In the genomic region with DNA sequence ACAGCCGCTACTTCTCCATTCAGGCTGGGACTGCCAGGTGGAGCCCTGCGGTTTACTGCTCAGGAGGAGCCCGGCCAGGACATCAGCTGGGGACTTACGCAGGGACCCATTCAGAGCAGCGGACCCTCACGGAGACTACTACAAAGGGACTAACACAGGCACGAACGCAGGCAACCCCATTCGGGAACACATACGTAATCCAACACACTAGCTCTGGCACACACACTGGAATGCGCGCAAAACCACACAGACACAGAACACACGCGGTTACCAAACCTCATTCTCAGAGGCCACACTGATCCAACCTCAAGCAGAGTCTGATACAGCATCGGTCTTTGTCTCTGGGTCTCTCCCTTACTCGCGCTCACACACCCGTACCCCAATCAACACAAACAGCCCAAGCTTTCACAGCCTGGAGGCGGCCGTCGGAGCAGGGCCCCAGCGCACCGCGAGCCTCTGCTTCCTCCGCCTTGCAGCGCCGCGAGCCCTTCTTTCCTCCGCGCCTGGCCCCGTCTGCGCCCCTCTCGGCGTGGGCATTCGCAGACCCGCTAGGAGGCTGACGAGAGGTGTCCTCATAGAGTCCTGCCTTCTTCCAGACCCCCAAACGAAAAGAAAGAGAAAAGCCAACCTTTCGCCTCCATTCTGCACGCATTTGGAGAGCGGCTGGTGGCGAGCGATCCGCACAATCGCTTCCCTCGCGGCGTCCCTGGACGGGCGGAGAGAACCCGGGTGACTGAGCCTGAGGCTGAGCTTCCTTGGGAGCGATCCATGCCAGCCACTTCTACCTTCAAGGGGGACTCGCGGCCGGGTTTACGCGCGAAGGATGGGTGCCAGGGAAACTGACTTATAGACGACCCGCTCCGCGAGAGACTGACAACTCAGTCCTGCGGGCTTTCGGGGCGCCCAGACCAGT, we compare ENCODE assay signal across 11 cellular contexts. TPM values are rescaled to one million over a fixed set of nuclear protein-coding genes. Genes with fewer than 3 reads are reported as not detected.
DNase-seq lines count a peak whose midpoint lies in the region; ATAC-seq, FAIRE-seq and TF ChIP-seq lines count a peak whose summit lies in the region.
"Had no signal": no experiment of that assay in that cellular context is flagged by ENCODE, and none has a peak within 500 bp of the region (broad histone marks: within the 10 kb centered on the region; RNA-seq: fewer than 3 reads in every experiment).

No MANE protein-coding gene starts in this region.

- POLR2A ChIA-PET in WTC11 (lab: Charles Lee) (interaction anchor here (1.4 kb wide), 1 partner anchor 90 kb away, joined by 3 read pairs; no protein-coding TSS in a partner anchor), OCI-LY7 (lab: Charles Lee) (no interaction called here)

- H3K36me3 Mint-ChIP-seq in WTC11, result no peaks in the 10 kb centered on the region

- H2BK120ac ChIP-seq in trophoblast cell (ENCODE audit: insufficient read depth, low read length, poor library complexity), result no peak overlapping the region

- no peak overlapping the region for H2BK12ac ChIP-seq in trophoblast cell (ENCODE audit: low read length)

- peaks cover 79% of the 10 kb centered on the region for H3K27me3 ChIP-seq in trophoblast cell (ENCODE audit: insufficient read depth, low read length)

- H3K4me2 ChIP-seq in OCI-LY7 (ENCODE audit: low read length) (no peak overlapping the region), trophoblast cell (ENCODE audit: low read length) (no peak overlapping the region)

- no peak overlapping the region for H3K27ac Mint-ChIP-seq in WTC11

- intact Hi-C loops in OCI-LY7 (cut with micrococcal nuclease; ENCODE audit: unreplicated experiment), result no loop called here

- H3K9me3 ChIP-seq in OCI-LY7 (ENCODE audit: low read length) (no peaks in the 10 kb centered on the region), trophoblast cell (ENCODE audit: insufficient read depth, low read depth, low read length) (peaks cover 14% of the 10 kb centered on the region)

- H2AFZ ChIP-seq in OCI-LY7 (ENCODE audit: low read length) (no peak overlapping the region), trophoblast cell (ENCODE audit: insufficient read depth, low read length, poor library complexity) (no peak overlapping the region)

- H3K27ac ChIP-seq in OCI-LY7 (ENCODE audit: low read depth, low read length, poor library complexity, severe bottlenecking) (no peak overlapping the region), trophoblast cell (ENCODE audit: low read depth, low read length) (no peak overlapping the region)

- H3K79me2 ChIP-seq in OCI-LY7 (ENCODE audit: insufficient read depth, low read depth, low read length) (no peaks in the 10 kb centered on the region), trophoblast cell (ENCODE audit: control insufficient read depth, insufficient read depth, low read length, poor library complexity) (no peaks in the 10 kb centered on the region)

- no peak for FAIRE-seq in urothelium cell line (lab: Jason Lieb, UNC)

- TF ChIP-seq CTCF in WTC11 (IDR thresholded peaks at IDR 0.05) (no peak), OCI-LY7 (conservative IDR thresholded peaks at IDR 0.05; ENCODE audit: low read length) (no peak)

- no peak overlapping the region for H2AK5ac ChIP-seq in trophoblast cell (ENCODE audit: low read length)

- no TSS peak for BruUV-seq in OCI-LY7 (replicated peaks; lab: Mats Ljungman, UMichigan)

- H3K23ac ChIP-seq in trophoblast cell (ENCODE audit: low read length), result no peak overlapping the region

- no peak overlapping the region for H4K8ac ChIP-seq in trophoblast cell (ENCODE audit: low read depth, low read length)

- CTCF ChIA-PET in WTC11 (lab: Charles Lee), result interaction anchor here (0.8 to 11.1 kb wide), 19 partner anchors 8 to 315 kb away, joined by 3 to 188 read pairs (median 18); a partner anchor contains a TSS
- CTCF ChIA-PET in OCI-LY7 (lab: Charles Lee; ENCODE audit: unreplicated experiment), result interaction anchor here (0.9 kb wide), 1 partner anchor 11 kb away, joined by 3 read pairs; no protein-coding TSS in a partner anchor

- no CpG with 5 or more reads among the region's 65 CpGs for WGBS in trophoblast cell (ENCODE audit: extremely low coverage, insufficient coverage, insufficient read length)

- H3K4me1 ChIP-seq in OCI-LY7 (ENCODE audit: insufficient read depth, low read length, poor library complexity, severe bottlenecking) (peaks cover 13% of the 10 kb centered on the region), trophoblast cell (ENCODE audit: control insufficient read depth in 1 of 2, insufficient read depth in 2 of 2, low read length in 2 of 2) (peaks cover 3 to 4% of the 10 kb centered on the region in 2 experiments)

- H3K79me1 ChIP-seq in trophoblast cell (ENCODE audit: low read length), result no peaks in the 10 kb centered on the region

- peaks cover 52% of the 10 kb centered on the region for H3K4me1 Mint-ChIP-seq in WTC11

- no peak overlapping the region for H2BK5ac ChIP-seq in trophoblast cell (ENCODE audit: low read depth, low read length, poor library complexity)

- ATAC-seq in WTC11, result peak; percentile 4; the same call in 1 of the 2 replicates

- no peak overlapping the region for H3K9ac ChIP-seq in trophoblast cell (ENCODE audit: low read length)

- no peaks in the 10 kb centered on the region for H3K9me3 Mint-ChIP-seq in WTC11

- H3K18ac ChIP-seq in trophoblast cell (ENCODE audit: low read length), result no peak overlapping the region

- H3K9me2 ChIP-seq in OCI-LY7 (ENCODE audit: insufficient read depth, low read length), result no peaks in the 10 kb centered on the region

- H3K4ac ChIP-seq in trophoblast cell (ENCODE audit: low read depth, low read length), result no peak overlapping the region

- H3K4me3 ChIP-seq in OCI-LY7 (ENCODE audit: low read depth, low read length, poor library complexity, severe bottlenecking) (no peak overlapping the region), trophoblast cell (ENCODE audit: low read depth, low read length) (no peak overlapping the region)

- H3K27me3 Mint-ChIP-seq in WTC11 (ENCODE audit: low read depth), result peaks cover 100% of the 10 kb centered on the region

- H3K14ac ChIP-seq in trophoblast cell (ENCODE audit: low read length), result no peak overlapping the region

- H3K36me3 ChIP-seq in OCI-LY7 (ENCODE audit: insufficient read depth, low read length) (no peaks in the 10 kb centered on the region), trophoblast cell (ENCODE audit: control insufficient read depth in 1 of 2, insufficient read depth in 2 of 2, low read length in 2 of 2) (no peaks in the 10 kb centered on the region)

- H4K20me1 ChIP-seq in OCI-LY7 (ENCODE audit: insufficient read depth, low read length), result no peaks in the 10 kb centered on the region

- no peak overlapping the region for H4K12ac ChIP-seq in trophoblast cell (ENCODE audit: low read depth, low read length)

- DNase-seq in stimulated activated CD4-positive, alpha-beta T cell treated with anti-CD3 and anti-CD28 coated beads, Interleukin-4, amount 100 ng/mL, for 1 hour, result peak; percentile 10
- DNase-seq in stimulated activated CD4-positive, alpha-beta T cell treated with anti-CD3 and anti-CD28 coated beads, Interleukin-4, amount 100 ng/mL, for 24 hours, result no peak
- peak; percentile 39 for DNase-seq in WTC11 (ENCODE audit: low spot score)
- peak; percentile 33 for DNase-seq in glomerular visceral epithelial cell (ENCODE audit: extremely low spot score)
- peak; percentile 32 for DNase-seq in urothelium cell line (ENCODE audit: low spot score)
- DNase-seq in OCI-LY7 (ENCODE audit: low spot score), result no peak
- DNase-seq in trophoblast cell, result no peak
- DNase-seq in putamen (ENCODE audit: low spot score), result no peak
- DNase-seq: central memory CD4-positive, alpha-beta T cell had no signal

- no peak overlapping the region for H4K91ac ChIP-seq in trophoblast cell (ENCODE audit: low read depth, low read length)

- peak overlapping the region; percentile 72 for H3K4me3 Mint-ChIP-seq in WTC11

TF ChIP-seq in WTC11, 78 proteins besides CTCF, POLR2A, EP300 and RAD21:
- TF ChIP-seq RELA (CRISPR knock-in tag; IDR thresholded peaks at IDR 0.05; ENCODE audit: borderline replicate concordance) (no peak), TP53 (CRISPR knock-in tag; IDR thresholded peaks at IDR 0.05) (no peak), ZNF121 (CRISPR knock-in tag; IDR thresholded peaks at IDR 0.05) (no peak), TEAD4 (CRISPR knock-in tag; IDR thresholded peaks at IDR 0.05) (no peak), JUN (CRISPR knock-in tag; IDR thresholded peaks at IDR 0.05) (0 out of 2 replicates have a peak, but pooled peaks have one; percentile 5)
- TF ChIP-seq, protein P1, sequence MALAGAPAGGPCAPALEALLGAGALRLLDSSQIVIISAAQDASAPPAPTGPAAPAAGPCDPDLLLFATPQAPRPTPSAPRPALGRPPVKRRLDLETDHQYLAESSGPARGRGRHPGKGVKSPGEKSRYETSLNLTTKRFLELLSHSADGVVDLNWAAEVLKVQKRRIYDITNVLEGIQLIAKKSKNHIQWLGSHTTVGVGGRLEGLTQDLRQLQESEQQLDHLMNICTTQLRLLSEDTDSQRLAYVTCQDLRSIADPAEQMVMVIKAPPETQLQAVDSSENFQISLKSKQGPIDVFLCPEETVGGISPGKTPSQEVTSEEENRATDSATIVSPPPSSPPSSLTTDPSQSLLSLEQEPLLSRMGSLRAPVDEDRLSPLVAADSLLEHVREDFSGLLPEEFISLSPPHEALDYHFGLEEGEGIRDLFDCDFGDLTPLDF (CRISPR knock-in tag; IDR thresholded peaks at IDR 0.05), result no peak

RNA-seq across cellular contexts. Expression of a gene that starts 1.0 kb away (rescaled TPM):
- 0.09 to 0.37 TPM (median 0.25 TPM) in 3 replicates for total RNA-seq in WTC11 (2021)
- not detected in 2 replicates for total RNA-seq in OCI-LY7 (2014; rRNA removed; shearing (Covaris generic))
- total RNA-seq in OCI-LY7 (2022), result not detected in 2 replicates
- not detected in 2 replicates for polyA plus RNA-seq in trophoblast cell (2013)
- total RNA-seq: liver; T-helper 2 cell treated with Interferon-gamma antibody and Interleukin-4, amounts not matched to agents 100 ng/mL and 5 ng/mL, for 36 hours had no signal
- polyA plus RNA-seq: liver had no signal

RNA-seq across cellular contexts. Expression of a gene that starts 24.9 kb away (rescaled TPM):
- total RNA-seq in WTC11 (2021), result 9.8 to 12.0 TPM (median 11.5 TPM) in 3 replicates
- 21.1 and 22.2 TPM in 2 replicates for total RNA-seq in OCI-LY7 (2014; rRNA removed; shearing (Covaris generic))
- 12.3 and 14.4 TPM in 2 replicates for total RNA-seq in OCI-LY7 (2022)
- polyA plus RNA-seq in trophoblast cell (2013), result 4.7 and 4.8 TPM in 2 replicates

Comparison
In these comparisons a context has a peak if more than half of its experiments do, and no peak if none do; other contexts are left out.
1. DNase-seq: peak in stimulated activated CD4-positive, alpha-beta T cell treated with anti-CD3 and anti-CD28 coated beads, Interleukin-4, amount 100 ng/mL, for 1 hour (single experiment), WTC11 (single experiment), glomerular visceral epithelial cell (single experiment) and urothelium cell line (single experiment); none in stimulated activated CD4-positive, alpha-beta T cell treated with anti-CD3 and anti-CD28 coated beads, Interleukin-4, amount 100 ng/mL, for 24 hours (single experiment), OCI-LY7 (single experiment), trophoblast cell (0 of 2) and putamen (single experiment).